21 cellular contexts compared by ENCODE assay signal in the genomic region with DNA sequence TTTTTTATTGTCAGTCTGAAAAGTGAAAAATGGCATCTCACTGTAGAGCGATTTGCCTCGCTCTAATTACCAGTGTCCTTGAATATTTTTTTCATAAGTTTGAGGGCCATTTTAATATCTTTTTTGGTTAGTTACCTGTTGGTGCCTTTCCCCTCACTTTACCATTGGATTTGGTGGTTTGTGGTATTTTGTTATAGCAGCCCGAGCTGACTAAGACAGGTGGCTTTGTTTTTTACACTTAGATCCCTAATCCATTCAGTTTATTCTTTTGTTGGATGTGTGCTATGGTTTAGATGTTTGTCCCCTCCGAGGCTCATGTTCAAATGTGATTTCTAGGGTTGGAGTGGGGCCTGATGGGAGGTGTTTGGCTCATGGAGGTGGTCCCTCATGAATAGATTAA. TPM values are rescaled to one million over a fixed set of nuclear protein-coding genes. Genes with fewer than 3 reads are reported as not detected.
DNase-seq lines count a peak whose midpoint lies in the region; ATAC-seq and TF ChIP-seq lines count a peak whose summit lies in the region.
"Had no signal": no experiment of that assay in that cellular context is flagged by ENCODE, and none has a peak within 500 bp of the region (broad histone marks: within the 10 kb centered on the region; RNA-seq: fewer than 3 reads in every experiment).

No MANE protein-coding gene starts in this region.

- in situ Hi-C loops in ACHN (cut with HindIII; ENCODE audit: low pct_ligation_motif_present, low pct_unique_long_range_greater_than_20kb, low sequenced_read_pairs): no loop called here

- no peak overlapping the region for H3K9ac ChIP-seq in mucosa of rectum (ENCODE audit: low read depth in 1 of 2, low read length in 2 of 2)

- H3K4me3 Mint-ChIP-seq in GM23338: no peak overlapping the region
- H3K4me3 Mint-ChIP-seq: CD4-positive, alpha-beta memory T cell; IgD-negative memory B cell had no signal

- peaks cover 6% of the 10 kb centered on the region; the same call in 2 of the 3 replicates for H3K9me3 Mint-ChIP-seq in GM23338

- TF ChIP-seq CTCF in 22Rv1 (IDR thresholded peaks at IDR 0.05): no peak
- no peak for TF ChIP-seq CTCF in GM23338 (conservative IDR thresholded peaks at IDR 0.05; ENCODE audit: low read depth in 2 of 2)

- H3K4me1 ChIP-seq in GM23338 (ENCODE audit: insufficient read depth) (peaks cover 4% of the 10 kb centered on the region; the same call in 1 of the 2 replicates), mucosa of rectum (ENCODE audit: control insufficient read depth in 2 of 2, insufficient read depth in 2 of 2, low read length in 2 of 2) (peaks cover 25 to 48% of the 10 kb centered on the region in 2 donors)
- H3K4me1 ChIP-seq: BE2C had no signal

- no peak overlapping the region for H3K4me2 ChIP-seq in GM23338

- H3K27me3 Mint-ChIP-seq in GM23338 (ENCODE audit: insufficient read depth, low read depth, poor library complexity): peaks cover 5% of the 10 kb centered on the region

- H3K27ac ChIP-seq in 22Rv1 (peak overlapping the region; percentile 59), GM23338 (ENCODE audit: low read depth) (no peak overlapping the region), mucosa of rectum (ENCODE audit: low read depth in 2 of 2, low read length in 2 of 2) (peak overlapping the region; percentile 69 to 76)

- H3K27ac Mint-ChIP-seq in GM23338: no peak overlapping the region
- H3K27ac Mint-ChIP-seq: CD4-positive, alpha-beta memory T cell; IgD-negative memory B cell had no signal

- H3K27me3 ChIP-seq in GM23338 (ENCODE audit: insufficient read depth) (no peaks in the 10 kb centered on the region), mucosa of rectum (ENCODE audit: control insufficient read depth in 2 of 2, insufficient read depth in 2 of 2, low read length in 2 of 2) (no peaks in the 10 kb centered on the region)
- H3K27me3 ChIP-seq: BE2C had no signal

- peak overlapping the region; percentile 10; the same call in 1 of the 2 replicates for H2AFZ ChIP-seq in GM23338

- H3K4me3 ChIP-seq in GM23338: no peak overlapping the region
- no peak overlapping the region for H3K4me3 ChIP-seq in mucosa of rectum (ENCODE audit: low read length in 2 of 2)
- H3K4me3 ChIP-seq: GM12878 had no signal

- H3K36me3 ChIP-seq in GM23338 (ENCODE audit: insufficient read depth) (no peaks in the 10 kb centered on the region), mucosa of rectum (ENCODE audit: control insufficient read depth in 2 of 2, insufficient read depth in 2 of 2, low read length in 2 of 2) (no peaks in the 10 kb centered on the region)
- H3K36me3 ChIP-seq: BE2C had no signal

- no peaks in the 10 kb centered on the region for H3K79me2 ChIP-seq in GM23338 (replicated peaks; ENCODE audit: insufficient read depth)

- H3F3A ChIP-seq in GM23338 (replicated peaks; ENCODE audit: low read depth): no peaks in the 10 kb centered on the region; the same call in 1 of the 2 replicates

- no peaks in the 10 kb centered on the region for H3K9me2 ChIP-seq in GM23338 (ENCODE audit: insufficient read depth)

- H4K20me1 ChIP-seq in GM23338 (replicated peaks; ENCODE audit: insufficient read depth): no peaks in the 10 kb centered on the region

- H3K4me1 Mint-ChIP-seq in GM23338: peaks cover 7% of the 10 kb centered on the region; the same call in 2 of the 3 replicates
- H3K4me1 Mint-ChIP-seq: IgD-negative memory B cell had no signal

- ATAC-seq in GM23338: no peak
- no peak for ATAC-seq in HG02678 (IDR thresholded peaks at IDR 0.05; ENCODE audit: unreplicated experiment)
- ATAC-seq: GM12878 had no signal

- peaks cover 0 to 8% of the 10 kb centered on the region in 2 donors for H3K9me3 ChIP-seq in mucosa of rectum (ENCODE audit: control insufficient read depth in 2 of 2, low read length in 2 of 2)

- DNase-seq in GM23338 (ENCODE audit: low spot score) (no peak), islet precursor cell (peak; percentile 5), SKM-1 (lab: John Stamatoyannopoulos, UW; ENCODE audit: unreplicated experiment) (no peak), ACHN (no peak)
- DNase-seq in activated T-cell treated with anti-CD3 and anti-CD28 coated beads, Interleukin-2, amount 50 U/mL, for 1 hour: no peak
- DNase-seq: 8988T; BE2C; C1 segment of cervical spinal cord; CD4-positive, alpha-beta memory T cell; DMS 273 treated with DMSO at 0.1 percent for 48 hours; DND-41; EL; HCEC 1CT; KBM-7 had no signal

- no peaks in the 10 kb centered on the region for H3K36me3 Mint-ChIP-seq in GM23338 (ENCODE audit: low read depth)
- H3K36me3 Mint-ChIP-seq: IgD-negative memory B cell had no signal

TF ChIP-seq in GM23338, 12 proteins besides CTCF, POLR2A, EP300 and RAD21 (continues in another document):
- TF ChIP-seq EZH2 (IDR thresholded peaks at IDR 0.05; ENCODE audit: low read depth, unreplicated experiment): no peak
- TF ChIP-seq CREB1 (CRISPR knock-in tag; IDR thresholded peaks at IDR 0.05; ENCODE audit: low read depth): no peak
- TF ChIP-seq EZH2phosphoT487 (IDR thresholded peaks at IDR 0.05; ENCODE audit: unreplicated experiment): no peak
- no peak for TF ChIP-seq STAT1 (IDR thresholded peaks at IDR 0.05; ENCODE audit: unreplicated experiment)
- no peak for TF ChIP-seq NANOG (IDR thresholded peaks at IDR 0.05; ENCODE audit: borderline replicate concordance)
- TF ChIP-seq, protein P1, sequence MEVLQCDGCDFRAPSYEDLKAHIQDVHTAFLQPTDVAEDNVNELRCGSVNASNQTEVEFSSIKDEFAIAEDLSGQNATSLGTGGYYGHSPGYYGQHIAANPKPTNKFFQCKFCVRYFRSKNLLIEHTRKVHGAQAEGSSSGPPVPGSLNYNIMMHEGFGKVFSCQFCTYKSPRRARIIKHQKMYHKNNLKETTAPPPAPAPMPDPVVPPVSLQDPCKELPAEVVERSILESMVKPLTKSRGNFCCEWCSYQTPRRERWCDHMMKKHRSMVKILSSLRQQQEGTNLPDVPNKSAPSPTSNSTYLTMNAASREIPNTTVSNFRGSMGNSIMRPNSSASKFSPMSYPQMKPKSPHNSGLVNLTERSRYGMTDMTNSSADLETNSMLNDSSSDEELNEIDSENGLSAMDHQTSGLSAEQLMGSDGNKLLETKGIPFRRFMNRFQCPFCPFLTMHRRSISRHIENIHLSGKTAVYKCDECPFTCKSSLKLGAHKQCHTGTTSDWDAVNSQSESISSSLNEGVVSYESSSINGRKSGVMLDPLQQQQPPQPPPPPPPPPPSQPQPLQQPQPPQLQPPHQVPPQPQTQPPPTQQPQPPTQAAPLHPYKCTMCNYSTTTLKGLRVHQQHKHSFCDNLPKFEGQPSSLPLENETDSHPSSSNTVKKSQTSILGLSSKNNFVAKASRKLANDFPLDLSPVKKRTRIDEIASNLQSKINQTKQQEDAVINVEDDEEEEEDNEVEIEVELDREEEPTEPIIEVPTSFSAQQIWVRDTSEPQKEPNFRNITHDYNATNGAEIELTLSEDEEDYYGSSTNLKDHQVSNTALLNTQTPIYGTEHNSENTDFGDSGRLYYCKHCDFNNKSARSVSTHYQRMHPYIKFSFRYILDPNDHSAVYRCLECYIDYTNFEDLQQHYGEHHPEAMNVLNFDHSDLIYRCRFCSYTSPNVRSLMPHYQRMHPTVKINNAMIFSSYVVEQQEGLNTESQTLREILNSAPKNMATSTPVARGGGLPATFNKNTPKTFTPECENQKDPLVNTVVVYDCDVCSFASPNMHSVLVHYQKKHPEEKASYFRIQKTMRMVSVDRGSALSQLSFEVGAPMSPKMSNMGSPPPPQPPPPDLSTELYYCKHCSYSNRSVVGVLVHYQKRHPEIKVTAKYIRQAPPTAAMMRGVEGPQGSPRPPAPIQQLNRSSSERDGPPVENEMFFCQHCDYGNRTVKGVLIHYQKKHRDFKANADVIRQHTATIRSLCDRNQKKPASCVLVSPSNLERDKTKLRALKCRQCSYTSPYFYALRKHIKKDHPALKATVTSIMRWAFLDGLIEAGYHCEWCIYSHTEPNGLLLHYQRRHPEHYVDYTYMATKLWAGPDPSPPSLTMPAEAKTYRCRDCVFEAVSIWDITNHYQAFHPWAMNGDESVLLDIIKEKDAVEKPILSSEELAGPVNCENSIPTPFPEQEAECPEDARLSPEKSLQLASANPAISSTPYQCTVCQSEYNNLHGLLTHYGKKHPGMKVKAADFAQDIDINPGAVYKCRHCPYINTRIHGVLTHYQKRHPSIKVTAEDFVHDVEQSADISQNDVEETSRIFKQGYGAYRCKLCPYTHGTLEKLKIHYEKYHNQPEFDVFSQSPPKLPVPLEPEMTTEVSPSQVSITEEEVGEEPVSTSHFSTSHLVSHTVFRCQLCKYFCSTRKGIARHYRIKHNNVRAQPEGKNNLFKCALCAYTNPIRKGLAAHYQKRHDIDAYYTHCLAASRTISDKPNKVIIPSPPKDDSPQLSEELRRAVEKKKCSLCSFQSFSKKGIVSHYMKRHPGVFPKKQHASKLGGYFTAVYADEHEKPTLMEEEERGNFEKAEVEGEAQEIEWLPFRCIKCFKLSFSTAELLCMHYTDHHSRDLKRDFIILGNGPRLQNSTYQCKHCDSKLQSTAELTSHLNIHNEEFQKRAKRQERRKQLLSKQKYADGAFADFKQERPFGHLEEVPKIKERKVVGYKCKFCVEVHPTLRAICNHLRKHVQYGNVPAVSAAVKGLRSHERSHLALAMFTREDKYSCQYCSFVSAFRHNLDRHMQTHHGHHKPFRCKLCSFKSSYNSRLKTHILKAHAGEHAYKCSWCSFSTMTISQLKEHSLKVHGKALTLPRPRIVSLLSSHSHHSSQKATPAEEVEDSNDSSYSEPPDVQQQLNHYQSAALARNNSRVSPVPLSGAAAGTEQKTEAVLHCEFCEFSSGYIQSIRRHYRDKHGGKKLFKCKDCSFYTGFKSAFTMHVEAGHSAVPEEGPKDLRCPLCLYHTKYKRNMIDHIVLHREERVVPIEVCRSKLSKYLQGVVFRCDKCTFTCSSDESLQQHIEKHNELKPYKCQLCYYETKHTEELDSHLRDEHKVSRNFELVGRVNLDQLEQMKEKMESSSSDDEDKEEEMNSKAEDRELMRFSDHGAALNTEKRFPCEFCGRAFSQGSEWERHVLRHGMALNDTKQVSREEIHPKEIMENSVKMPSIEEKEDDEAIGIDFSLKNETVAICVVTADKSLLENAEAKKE (CRISPR knock-in tag; IDR thresholded peaks at IDR 0.05): no peak
- no peak for TF ChIP-seq JUNB (IDR thresholded peaks at IDR 0.05; ENCODE audit: unreplicated experiment)
- TF ChIP-seq ZNF114 (CRISPR knock-in tag; IDR thresholded peaks at IDR 0.05): no peak

RNA-seq across cellular contexts. Expression of gene CAPN5, which starts 6.5 kb away (rescaled TPM):
- 23.2 and 32.2 TPM in 2 replicates for total RNA-seq in GM23338 (2014; rRNA removed; shearing (Covaris generic))
- polyA plus RNA-seq in GM23338 (2016; fragmentation: Nextera tagmentation; extraction: Ambion mirVana): 10.2 TPM in 2 replicates

RNA-seq across cellular contexts. Expression of gene B3GNT6, which starts 26.0 kb away (rescaled TPM):
- not detected in 2 replicates for total RNA-seq in GM23338 (2014; rRNA removed; shearing (Covaris generic))
- not detected in 2 replicates for polyA plus RNA-seq in GM23338 (2016; fragmentation: Nextera tagmentation; extraction: Ambion mirVana)
- total RNA-seq: CD4-positive, alpha-beta memory T cell; G401; GM12878; H4 had no signal
- polyA plus RNA-seq: CD4-positive, alpha-beta memory T cell; GM12878; IgD-negative memory B cell had no signal

RNA-seq across cellular contexts. Expression of gene OMP, which starts 42.4 kb away (rescaled TPM):
- 1.0 TPM in 1 of 2 replicates, not detected in the other for total RNA-seq in GM23338 (2014; rRNA removed; shearing (Covaris generic))
- polyA plus RNA-seq in GM23338 (2016; fragmentation: Nextera tagmentation; extraction: Ambion mirVana): not detected in 2 replicates
- total RNA-seq: G401, GM12878, H4 had no signal
- polyA plus RNA-seq: CD4-positive, alpha-beta memory T cell; GM12878; IgD-negative memory B cell had no signal
